ENCODE assay signal across 9 cellular contexts in genomic region chr3:151171145-151171544, GRCh38. TPM values are rescaled to one million over a fixed set of nuclear protein-coding genes. Genes with fewer than 3 reads are reported as not detected.
DNase-seq lines count a peak whose midpoint lies in the region; ATAC-seq and TF ChIP-seq lines count a peak whose summit lies in the region.
"Had no signal": no experiment of that assay in that cellular context is flagged by ENCODE, and none has a peak within 500 bp of the region (broad histone marks: within the 10 kb centered on the region; RNA-seq: fewer than 3 reads in every experiment).

No MANE protein-coding gene starts in this region.

- no peak for TF ChIP-seq CTCF in GM10266 (IDR thresholded peaks at IDR 0.05; ENCODE audit: control insufficient read depth, insufficient read depth, low read depth, missing control alignments)

- ATAC-seq in GM21528 (IDR thresholded peaks at IDR 0.05; ENCODE audit: low FRiP score, unreplicated experiment) (peak; percentile 72), HG02571 (IDR thresholded peaks at IDR 0.05; ENCODE audit: unreplicated experiment) (no peak)

- DNase-seq in GM10266 (ENCODE audit: extremely low spot score) (peak; percentile 15), M059J (ENCODE audit: low read depth) (peak; percentile 11), astrocyte of the hippocampus (ENCODE audit: low read depth, low spot score) (peak; percentile 4), NCI-H510A (lab: John Stamatoyannopoulos, UW) (no peak), HUDEP-2 (lab: John Stamatoyannopoulos, UW; ENCODE audit: unreplicated experiment in 76 of 76) (no peak)
- DNase-seq in stimulated activated CD4-positive, alpha-beta T cell treated with anti-CD3 and anti-CD28 coated beads, TNF-alpha, amount 100 ng/mL, for 24 hours (ENCODE audit: low read depth in 3 of 3): peak in 2 of 3 experiments; percentile 5 to 26
- DNase-seq: pancreas had no signal

RNA-seq across cellular contexts. Expression of gene GPR171, which starts 31.9 kb away (rescaled TPM):
- not detected in 2 replicates for total RNA-seq in M059J (2014; rRNA removed; shearing (Covaris generic))

Comparison
In these comparisons a context has a peak if more than half of its experiments do, and no peak if none do; other contexts are left out.
1. DNase-seq: peak in GM10266 (single experiment), M059J (single experiment), astrocyte of the hippocampus (single experiment) and stimulated activated CD4-positive, alpha-beta T cell treated with anti-CD3 and anti-CD28 coated beads, TNF-alpha, amount 100 ng/mL, for 24 hours (2 of 3); none in NCI-H510A (single experiment) and HUDEP-2 (0 of 76).